In the genomic region with DNA sequence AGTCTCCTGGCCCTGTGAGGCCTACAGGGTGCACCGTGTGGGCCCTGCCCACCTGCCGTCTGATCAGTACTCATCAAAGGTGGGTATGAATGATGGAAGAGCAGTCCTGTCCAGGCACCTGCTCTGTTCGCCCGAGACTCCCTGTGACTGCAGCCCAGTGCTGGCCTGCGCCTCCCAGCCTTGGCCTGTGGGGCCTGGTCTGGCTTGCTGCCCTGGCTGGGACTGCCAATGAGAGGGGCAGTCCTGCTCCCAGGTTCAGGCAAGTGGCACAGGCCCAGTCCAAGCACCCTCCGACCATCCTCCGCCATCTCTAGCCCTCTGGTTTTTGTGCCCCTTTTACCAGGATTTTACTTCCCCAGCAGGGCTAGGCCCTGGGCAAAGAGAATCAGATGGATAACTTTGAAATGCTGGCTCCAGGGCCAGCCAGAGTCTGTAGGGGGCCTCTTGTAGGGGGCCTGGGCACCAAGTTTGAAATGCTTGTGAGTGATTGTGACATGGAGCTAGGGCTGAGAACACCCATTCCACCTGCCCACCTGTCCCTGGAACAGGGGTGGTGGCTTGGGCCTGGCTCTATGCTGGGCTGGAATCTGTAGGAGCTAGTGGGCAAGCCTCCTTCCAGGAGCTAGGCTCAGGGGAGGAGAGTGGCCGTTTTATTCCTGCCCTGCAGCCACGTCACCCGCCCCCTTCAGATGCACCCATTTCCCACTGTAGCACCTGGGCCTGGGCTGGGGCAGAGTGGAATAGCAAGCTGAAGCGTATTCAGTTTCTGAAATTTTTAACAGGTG, we compare ENCODE assay signal across 16 cellular contexts.
"Had no signal": no experiment of that assay in that cellular context is flagged by ENCODE, and none has a peak within 500 bp of the region (broad histone marks: within the 10 kb centered on the region; RNA-seq: fewer than 3 reads in every experiment).

No MANE protein-coding gene starts in this region.

- DNase-seq: activated CD4-positive, alpha-beta T cell treated with anti-CD3 and anti-CD28 coated beads, Interleukin-2, amount 50 U/mL, for 4 hours; activated T-cell treated with anti-CD3 and anti-CD28 coated beads, Interleukin-2, amount 50 U/mL, for 1 hour; amniotic stem cell; body of pancreas; central memory CD4-positive, alpha-beta T cell; colonic mucosa; esophagus squamous epithelium; midbrain; stimulated activated CD4-positive, alpha-beta T cell treated with anti-CD3 and anti-CD28 coated beads, Interleukin-2, amount 100 ng/mL, for 48 hours; stimulated activated naive CD4-positive, alpha-beta T cell had no signal

- H3K4me3 Mint-ChIP-seq: activated naive CD8-positive, alpha-beta T cell; neural progenitor cell had no signal

- H3K27ac Mint-ChIP-seq: activated naive CD8-positive, alpha-beta T cell; neural progenitor cell had no signal

- H3K79me2 ChIP-seq: parathyroid adenoma had no signal

- H3K4me3 ChIP-seq: body of pancreas, colonic mucosa, esophagus squamous epithelium, lung, neural progenitor cell, tibial nerve had no signal

- H3K9me3 ChIP-seq: body of pancreas, colonic mucosa had no signal

- H3K4me2 ChIP-seq: neural progenitor cell had no signal

- H3K4me1 ChIP-seq: colonic mucosa, parathyroid adenoma had no signal

- H3K27ac ChIP-seq: body of pancreas, colonic mucosa, esophagus squamous epithelium, neural progenitor cell, parathyroid adenoma, tibial nerve had no signal

- H3K9ac ChIP-seq: neural progenitor cell, parathyroid adenoma had no signal

- H3K27me3 ChIP-seq: body of pancreas, colonic mucosa, esophagus squamous epithelium, neural progenitor cell, tibial nerve had no signal

- H3K36me3 ChIP-seq: colonic mucosa, esophagus squamous epithelium, neural progenitor cell, tibial nerve had no signal

- H2AFZ ChIP-seq: neural progenitor cell, parathyroid adenoma had no signal

- ATAC-seq: activated CD4-positive, CD25-positive, alpha-beta regulatory T cell treated with anti-CD3 and anti-CD28 coated beads, Interleukin-2, amount 50 U/mL, for 24 hours; body of pancreas had no signal
